ENCODE assay signal across 20 cellular contexts in the genomic region with DNA sequence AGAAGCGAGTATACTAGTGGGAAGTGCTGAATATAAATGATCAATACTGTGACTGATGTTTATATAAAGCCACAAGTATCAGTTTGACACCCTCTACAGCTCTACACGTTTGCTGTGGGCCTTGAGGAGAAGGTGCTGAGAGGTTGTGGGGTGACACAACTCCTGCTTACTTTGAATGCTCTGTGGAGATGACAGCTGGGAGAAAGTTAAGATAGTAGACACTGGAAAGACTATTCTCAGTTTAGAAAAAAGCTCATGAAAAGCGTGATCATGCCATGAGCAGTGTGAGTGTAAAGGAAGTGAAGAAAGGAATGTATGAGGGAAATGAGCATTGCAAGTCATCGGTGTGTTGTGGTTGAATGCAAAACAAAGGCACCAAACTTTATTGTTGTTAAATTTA.
DNase-seq lines count a peak whose midpoint lies in the region; ATAC-seq and TF ChIP-seq lines count a peak whose summit lies in the region.
"Had no signal": no experiment of that assay in that cellular context is flagged by ENCODE, and none has a peak within 500 bp of the region (broad histone marks: within the 10 kb centered on the region; RNA-seq: fewer than 3 reads in every experiment).

No MANE protein-coding gene starts in this region.

- no peaks in the 10 kb centered on the region for H3K27me3 ChIP-seq in testis
- H3K27me3 ChIP-seq: gastrocnemius medialis, SJCRH30, tibial nerve had no signal

- CTCF ChIA-PET in activated CD4-positive, alpha-beta T cell treated with anti-CD3 and anti-CD28 coated beads for 36 hours (lab: Charles Lee), result interaction anchor here (0.7 to 1.3 kb wide), 2 partner anchors 21 to 273 kb away, joined by 3 read pairs; no protein-coding TSS in a partner anchor

- peak; percentile 12 for DNase-seq in activated CD4-positive, alpha-beta T cell treated with anti-CD3 and anti-CD28 coated beads for 36 hours
- DNase-seq in activated CD4-positive, alpha-beta T cell treated with anti-CD3 and anti-CD28 coated beads, Interleukin-2, amount 50 U/mL, for 48 hours, result no peak
- no peak for DNase-seq in central memory CD8-positive, alpha-beta T cell (ENCODE audit: low spot score in 2 of 2)
- DNase-seq in natural killer cell (no peak), caudate nucleus (lab: John Stamatoyannopoulos, UW) (no peak), testis (no peak)
- DNase-seq: activated CD4-positive, alpha-beta T cell treated with anti-CD3 and anti-CD28 coated beads, Interleukin-2, amount 50 U/mL, for 4 hours; DND-41; gastrocnemius medialis; mammary epithelial cell; NCI-H1694 treated with DMSO at 0.1 percent for 48 hours; NCI-H510A; SJCRH30; stimulated activated CD8-positive, alpha-beta memory T cell treated with anti-CD3 and anti-CD28 coated beads, Interleukin-4, amount 100 ng/mL, for 48 hours; T1000 had no signal

- H3K27me3 Mint-ChIP-seq in activated CD4-positive, alpha-beta T cell treated with anti-CD3 and anti-CD28 coated beads for 36 hours, result no peaks in the 10 kb centered on the region
- no peaks in the 10 kb centered on the region for H3K27me3 Mint-ChIP-seq in central memory CD8-positive, alpha-beta T cell
- no peaks in the 10 kb centered on the region for H3K27me3 Mint-ChIP-seq in natural killer cell (ENCODE audit: low read depth in 2 of 2)

- intact Hi-C loops in activated CD4-positive, alpha-beta T cell treated with anti-CD3 and anti-CD28 coated beads for 36 hours (cut with DNase I, micrococcal nuclease), result no loop called here
- intact Hi-C loops in natural killer cell (cut with micrococcal nuclease) (no loop called here), testis (cut with DNase I; ENCODE audit: low total_unique reads) (no loop called here)

- ATAC-seq in activated CD4-positive, alpha-beta T cell treated with anti-CD3 and anti-CD28 coated beads for 36 hours, result peak; percentile 78
- ATAC-seq in HG03432 (IDR thresholded peaks at IDR 0.05; ENCODE audit: unreplicated experiment) (peak; percentile 60), natural killer cell (peak; percentile 30 to 62 (median 42)), GM18873 (IDR thresholded peaks at IDR 0.05; ENCODE audit: low FRiP score, unreplicated experiment) (no peak)
- peak; percentile 49 for ATAC-seq in central memory CD8-positive, alpha-beta T cell (replicated peaks; ENCODE audit: extremely low read depth, poor library complexity, severe bottlenecking)
- ATAC-seq: gastrocnemius medialis, sciatic nerve had no signal

- TF ChIP-seq CTCF in natural killer cell (IDR thresholded peaks at IDR 0.05), result no peak
- TF ChIP-seq CTCF in testis (IDR thresholded peaks at IDR 0.05), result no peak

- TF ChIP-seq POLR2A in testis (IDR thresholded peaks at IDR 0.05), result no peak

- H3K4me3 ChIP-seq in testis, result no peak overlapping the region
- H3K4me3 ChIP-seq: gastrocnemius medialis, SJCRH30, tibial nerve had no signal

- H3K4me3 Mint-ChIP-seq in activated CD4-positive, alpha-beta T cell treated with anti-CD3 and anti-CD28 coated beads for 36 hours, result no peak overlapping the region
- no peak overlapping the region for H3K4me3 Mint-ChIP-seq in central memory CD8-positive, alpha-beta T cell
- no peak overlapping the region for H3K4me3 Mint-ChIP-seq in natural killer cell

- H3K4me1 ChIP-seq in testis, result no peaks in the 10 kb centered on the region
- H3K4me1 ChIP-seq: gastrocnemius medialis, SJCRH30, tibial nerve had no signal

- H3K4me1 Mint-ChIP-seq in activated CD4-positive, alpha-beta T cell treated with anti-CD3 and anti-CD28 coated beads for 36 hours, result peaks cover 18% of the 10 kb centered on the region
- H3K4me1 Mint-ChIP-seq in central memory CD8-positive, alpha-beta T cell, result peaks cover 63% of the 10 kb centered on the region
- H3K4me1 Mint-ChIP-seq in natural killer cell, result peaks cover 61 to 66% of the 10 kb centered on the region in 2 donors

- no peak overlapping the region for H3K27ac ChIP-seq in caudate nucleus (ENCODE audit: low read depth, low read length)
- H3K27ac ChIP-seq in testis, result no peak overlapping the region
- H3K27ac ChIP-seq: C4-2B, gastrocnemius medialis, SJCRH30, tibial nerve had no signal

- POLR2A ChIA-PET in activated CD4-positive, alpha-beta T cell treated with anti-CD3 and anti-CD28 coated beads for 36 hours (lab: Charles Lee), result no interaction called here

- WGBS in testis, 2 donors, result 74 to 75% methylated on average over 4 of the region's 4 CpGs

- H3K36me3 Mint-ChIP-seq in activated CD4-positive, alpha-beta T cell treated with anti-CD3 and anti-CD28 coated beads for 36 hours (ENCODE audit: low read depth), result peaks cover 66% of the 10 kb centered on the region
- peaks cover 49% of the 10 kb centered on the region for H3K36me3 Mint-ChIP-seq in central memory CD8-positive, alpha-beta T cell (ENCODE audit: insufficient read depth)
- peaks cover 43% of the 10 kb centered on the region for H3K36me3 Mint-ChIP-seq in natural killer cell

- H3K36me3 ChIP-seq in testis (ENCODE audit: low read depth, missing control alignments), result no peaks in the 10 kb centered on the region

- H3K9me3 Mint-ChIP-seq in activated CD4-positive, alpha-beta T cell treated with anti-CD3 and anti-CD28 coated beads for 36 hours (ENCODE audit: low read depth), result peaks cover 21% of the 10 kb centered on the region
- peaks cover 10% of the 10 kb centered on the region for H3K9me3 Mint-ChIP-seq in central memory CD8-positive, alpha-beta T cell
- H3K9me3 Mint-ChIP-seq in natural killer cell, result peaks cover 2 to 9% of the 10 kb centered on the region in 2 donors

- no peaks in the 10 kb centered on the region for H3K9me3 ChIP-seq in testis
- H3K9me3 ChIP-seq: gastrocnemius medialis had no signal

- peak overlapping the region; percentile 32 for H3K27ac Mint-ChIP-seq in activated CD4-positive, alpha-beta T cell treated with anti-CD3 and anti-CD28 coated beads for 36 hours
- H3K27ac Mint-ChIP-seq in central memory CD8-positive, alpha-beta T cell (ENCODE audit: low read depth), result peak overlapping the region; percentile 4
- peak overlapping the region; percentile 53 to 87 for H3K27ac Mint-ChIP-seq in natural killer cell

Comparison
In these comparisons a context has a peak if more than half of its experiments do, and no peak if none do; other contexts are left out.
1. H3K27ac Mint-ChIP-seq: peak in every context shown above with its lines; median percentile 70 in natural killer cell; 32 in activated CD4-positive, alpha-beta T cell treated with anti-CD3 and anti-CD28 coated beads for 36 hours; 4 in central memory CD8-positive, alpha-beta T cell.